16 cellular contexts compared by ENCODE assay signal in the genomic region with DNA sequence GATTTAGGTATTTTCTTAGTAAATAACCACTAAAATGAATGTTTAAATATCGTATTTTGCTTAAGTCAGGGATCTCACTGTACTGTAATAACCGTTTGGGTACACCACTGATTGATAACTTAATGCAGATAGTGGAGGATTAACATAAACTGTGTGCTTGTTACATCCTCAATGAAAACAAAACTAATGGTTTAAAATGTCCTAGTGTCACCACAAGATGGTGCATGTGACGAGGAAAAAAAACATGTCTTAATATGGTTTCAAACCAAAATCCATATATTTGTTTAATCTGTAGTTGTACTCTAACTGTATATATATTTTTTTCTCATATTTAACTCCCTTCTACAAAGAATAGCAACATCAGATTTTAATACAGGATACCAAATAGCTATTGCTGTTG. TPM values are rescaled to one million over a fixed set of nuclear protein-coding genes. Genes with fewer than 3 reads are reported as not detected.
DNase-seq lines count a peak whose midpoint lies in the region; ATAC-seq and TF ChIP-seq lines count a peak whose summit lies in the region.
"Had no signal": no experiment of that assay in that cellular context is flagged by ENCODE, and none has a peak within 500 bp of the region (broad histone marks: within the 10 kb centered on the region; RNA-seq: fewer than 3 reads in every experiment).

No MANE protein-coding gene starts in this region.

- H3K36me3 ChIP-seq in kidney epithelial cell (ENCODE audit: control insufficient read depth, insufficient read depth, low read length) (no peaks in the 10 kb centered on the region), mesendoderm (ENCODE audit: control insufficient read depth, insufficient read depth, low read length) (no peaks in the 10 kb centered on the region), A673 (ENCODE audit: insufficient read depth, low read length, poor library complexity, severe bottlenecking) (peaks cover 7% of the 10 kb centered on the region)

- H3K27ac ChIP-seq in angular gyrus (ENCODE audit: low read depth, low read length) (peak overlapping the region; percentile 13), mesendoderm (ENCODE audit: low read depth, low read length) (no peak overlapping the region), A673 (ENCODE audit: low read depth, low read length, poor library complexity, severe bottlenecking) (no peak overlapping the region)
- H3K27ac ChIP-seq: lower lobe of right lung, neutrophil, tibial artery had no signal

- H3K9ac ChIP-seq in mesendoderm (ENCODE audit: low read length): no peak overlapping the region

- ATAC-seq in activated T-cell treated with anti-CD3 and anti-CD28 coated beads, Interleukin-2, amount 50 U/mL, for 72 hours (replicated peaks in 1 of 2): no peak
- ATAC-seq in GM21447 (IDR thresholded peaks at IDR 0.05; ENCODE audit: unreplicated experiment): no peak
- ATAC-seq: lower lobe of right lung had no signal

- no peak overlapping the region for H4K5ac ChIP-seq in mesendoderm (ENCODE audit: low read length)

- H3K27me3 Mint-ChIP-seq in activated T-cell treated with anti-CD3 and anti-CD28 coated beads, Interleukin-2, amount 50 U/mL, for 72 hours (ENCODE audit: low read depth): no peaks in the 10 kb centered on the region
- H3K27me3 Mint-ChIP-seq: activated CD4-positive, alpha-beta memory T cell treated with anti-CD3 and anti-CD28 coated beads for 36 hours had no signal

- H3K27me3 ChIP-seq in kidney epithelial cell (ENCODE audit: control insufficient read depth, insufficient read depth, low read length) (no peaks in the 10 kb centered on the region), mesendoderm (ENCODE audit: insufficient read depth, low read length, poor library complexity) (no peaks in the 10 kb centered on the region), A673 (replicated peaks; ENCODE audit: insufficient read depth, low read depth, low read length, poor library complexity) (no peaks in the 10 kb centered on the region)
- H3K27me3 ChIP-seq: neutrophil, tibial artery had no signal

- H3K4me2 ChIP-seq in mesendoderm (ENCODE audit: low read length): no peak overlapping the region

- BruUV-seq in A673 (replicated peaks; lab: Mats Ljungman, UMichigan): no TSS peak

- no peaks in the 10 kb centered on the region for H3K79me1 ChIP-seq in mesendoderm (ENCODE audit: low read length)

- POLR2A ChIA-PET in A673 (lab: Charles Lee; ENCODE audit: low non-redundant PET): no interaction called here

- no peaks in the 10 kb centered on the region for H3K79me2 ChIP-seq in mesendoderm (ENCODE audit: control insufficient read depth, insufficient read depth, low read length)

- no peaks in the 10 kb centered on the region for H3K4me1 Mint-ChIP-seq in activated T-cell treated with anti-CD3 and anti-CD28 coated beads, Interleukin-2, amount 50 U/mL, for 72 hours (ENCODE audit: low read depth)

- no peak overlapping the region for H2AK5ac ChIP-seq in mesendoderm (ENCODE audit: low read length)

- WGBS in mesendoderm (ENCODE audit: extremely low coverage, insufficient coverage, low lambda C conversion rate): no CpG with 5 or more reads among the region's 3 CpGs

- no peak overlapping the region for H4K8ac ChIP-seq in mesendoderm (ENCODE audit: low read depth, low read length)

- H3K23ac ChIP-seq in mesendoderm (ENCODE audit: low read length): no peak overlapping the region

- no peak overlapping the region for H3K4ac ChIP-seq in mesendoderm (ENCODE audit: low read depth, low read length)

- H3K27ac Mint-ChIP-seq in activated T-cell treated with anti-CD3 and anti-CD28 coated beads, Interleukin-2, amount 50 U/mL, for 72 hours: peak overlapping the region; percentile 46
- H3K27ac Mint-ChIP-seq: activated CD4-positive, alpha-beta memory T cell treated with anti-CD3 and anti-CD28 coated beads for 36 hours; T-helper 2 cell treated with Interferon-gamma antibody and Interleukin-4, amounts not matched to agents 5 μg/mL and 100 μg/mL, for 36 hours had no signal

- H3K56ac ChIP-seq in mesendoderm (ENCODE audit: low read length): no peak overlapping the region

- no peaks in the 10 kb centered on the region for H3K9me3 Mint-ChIP-seq in activated T-cell treated with anti-CD3 and anti-CD28 coated beads, Interleukin-2, amount 50 U/mL, for 72 hours
- H3K9me3 Mint-ChIP-seq: activated CD4-positive, alpha-beta memory T cell treated with anti-CD3 and anti-CD28 coated beads for 36 hours; T-helper 2 cell treated with Interferon-gamma antibody and Interleukin-4, amounts not matched to agents 5 μg/mL and 100 μg/mL, for 36 hours had no signal

- H2BK15ac ChIP-seq in mesendoderm (replicated peaks; ENCODE audit: low read depth): no peak overlapping the region

- H2BK5ac ChIP-seq in mesendoderm (ENCODE audit: low read length): no peak overlapping the region

- H3K4me3 ChIP-seq in kidney epithelial cell (ENCODE audit: low read depth, low read length): no peak overlapping the region
- no peak overlapping the region for H3K4me3 ChIP-seq in mesendoderm (ENCODE audit: low read length)
- H3K4me3 ChIP-seq in A673 (ENCODE audit: low read depth, low read length, poor library complexity, severe bottlenecking): no peak overlapping the region
- H3K4me3 ChIP-seq: lower lobe of right lung, tibial artery had no signal

- DNase-seq in activated T-cell treated with anti-CD3 and anti-CD28 coated beads, Interleukin-2, amount 50 U/mL, for 72 hours: no peak
- DNase-seq in activated T-cell treated with anti-CD3 and anti-CD28 coated beads, Interleukin-2, amount 50 U/mL, for 1 hour: no peak
- no peak for DNase-seq in kidney epithelial cell (ENCODE audit: low read depth)
- DNase-seq in mesendoderm: no peak
- DNase-seq in A673 (ENCODE audit: low spot score): no peak
- no peak for DNase-seq in stimulated activated CD4-positive, alpha-beta T cell treated with anti-CD3 and anti-CD28 coated beads, Interleukin-12 subunit alpha, Interleukin-12 subunit beta, amount 100 ng/mL, for 4 hours
- DNase-seq: activated CD4-positive, alpha-beta memory T cell treated with anti-CD3 and anti-CD28 coated beads for 36 hours; activated effector memory CD4-positive, alpha-beta T cell treated with Interleukin-2 at 50 U/mL for 16 hours; DMS79; lower lobe of right lung; NCI-H446; tibial artery had no signal

- no peaks in the 10 kb centered on the region for H3K9me3 ChIP-seq in A673 (ENCODE audit: low read depth, low read length, poor library complexity, severe bottlenecking)
- H3K9me3 ChIP-seq: lower lobe of right lung, neutrophil, tibial artery had no signal

- H2BK120ac ChIP-seq in mesendoderm (ENCODE audit: low read depth, low read length): no peak overlapping the region

- no peak overlapping the region for H3K18ac ChIP-seq in mesendoderm (ENCODE audit: low read length)

- CTCF ChIA-PET in A673 (lab: Charles Lee): no interaction called here

- H3K4me1 ChIP-seq in mesendoderm (ENCODE audit: control insufficient read depth, low read depth, low read length): no peaks in the 10 kb centered on the region
- no peaks in the 10 kb centered on the region for H3K4me1 ChIP-seq in A673 (ENCODE audit: insufficient read depth, low read length, poor library complexity, severe bottlenecking)
- H3K4me1 ChIP-seq: lower lobe of right lung, tibial artery had no signal

- H3K36me3 Mint-ChIP-seq in activated T-cell treated with anti-CD3 and anti-CD28 coated beads, Interleukin-2, amount 50 U/mL, for 72 hours (ENCODE audit: insufficient read depth in 2 of 2): peaks cover 0 to 9% of the 10 kb centered on the region in 2 donors

- intact Hi-C loops in A673 (cut with micrococcal nuclease; ENCODE audit: unreplicated experiment): no loop called here

- peak; percentile 2 for TF ChIP-seq CTCF in kidney epithelial cell (IDR thresholded peaks at IDR 0.05; ENCODE audit: insufficient read depth, low read length, poor library complexity, severe bottlenecking)
- no peak; the same call in 1 of the 2 replicates for TF ChIP-seq CTCF in A673 (conservative IDR thresholded peaks at IDR 0.05; ENCODE audit: low read depth, low read length)

- no peak overlapping the region for H3K4me3 Mint-ChIP-seq in activated T-cell treated with anti-CD3 and anti-CD28 coated beads, Interleukin-2, amount 50 U/mL, for 72 hours
- H3K4me3 Mint-ChIP-seq: activated CD4-positive, alpha-beta memory T cell treated with anti-CD3 and anti-CD28 coated beads for 36 hours; T-helper 2 cell treated with Interferon-gamma antibody and Interleukin-4, amounts not matched to agents 5 μg/mL and 100 μg/mL, for 36 hours had no signal

RNA-seq across cellular contexts. Expression of gene ARMC10, which starts 19.2 kb away (rescaled TPM):
- total RNA-seq in activated T-cell treated with anti-CD3 and anti-CD28 coated beads, Interleukin-2, amount 50 U/mL, for 72 hours: 10 to 100 TPM; 31.7 to 33.9 TPM
- total RNA-seq in kidney epithelial cell (26.4 and 34.7 TPM in 2 replicates), A673 (2021) (32.0 and 36.2 TPM in 2 replicates)
- 26.5 TPM for polyA plus RNA-seq in mesendoderm (2013, experiment 1 of 2)
- 27.7 TPM for polyA plus RNA-seq in mesendoderm (2013, experiment 2 of 2)

RNA-seq across cellular contexts. Expression of gene FBXL13, which starts 19.5 kb away (rescaled TPM):
- 1 to 10 TPM; 1.0 to 1.1 TPM for total RNA-seq in activated T-cell treated with anti-CD3 and anti-CD28 coated beads, Interleukin-2, amount 50 U/mL, for 72 hours
- 3.1 and 3.6 TPM in 2 replicates for total RNA-seq in kidney epithelial cell
- 1.4 TPM for polyA plus RNA-seq in mesendoderm (2013, experiment 1 of 2)
- 1.8 TPM for polyA plus RNA-seq in mesendoderm (2013, experiment 2 of 2)
- total RNA-seq in A673 (2021): 0.15 and 0.37 TPM in 2 replicates

RNA-seq across cellular contexts. Expression of gene NAPEPLD, which starts 54.8 kb away (rescaled TPM):
- total RNA-seq in activated T-cell treated with anti-CD3 and anti-CD28 coated beads, Interleukin-2, amount 50 U/mL, for 72 hours: 10 to 100 TPM in 1 of 2 donors, 1 to 10 TPM in 1; 8.1 to 10.9 TPM
- total RNA-seq in kidney epithelial cell (7.3 and 9.6 TPM in 2 replicates), A673 (2021) (11.8 and 14.8 TPM in 2 replicates)
- 2.1 TPM for polyA plus RNA-seq in mesendoderm (2013, experiment 1 of 2)
- polyA plus RNA-seq in mesendoderm (2013, experiment 2 of 2): 2.1 TPM
